Comparison of ENCODE assay signal across 1 cellular context in genomic region chr21:25879203-25879602, GRCh38.
A peak's percentile ranks its signal among the peaks of the same experiment; 100 is the strongest.
TF ChIP-seq lines count a peak whose summit lies in the region.

No MANE protein-coding gene starts in this region.

TF ChIP-seq in HepG2, 621 proteins besides CTCF, POLR2A, EP300 and RAD21 (continued from another document and continues in another):
- TF ChIP-seq ZNF280D (CRISPR knock-in tag; IDR thresholded peaks at IDR 0.05) (no peak), ZNF224 (CRISPR knock-in tag; IDR thresholded peaks at IDR 0.05) (no peak), NFKB2 (CRISPR knock-in tag; IDR thresholded peaks at IDR 0.05; ENCODE audit: borderline replicate concordance) (no peak), ZNF644 (CRISPR knock-in tag; IDR thresholded peaks at IDR 0.05; ENCODE audit: low read depth) (peak; percentile 58; the same call in 1 of the 2 replicates), PAF1 (CRISPR knock-in tag; IDR thresholded peaks at IDR 0.05) (no peak), ZFP1 (CRISPR knock-in tag; IDR thresholded peaks at IDR 0.05) (no peak), CREB3 (CRISPR knock-in tag; IDR thresholded peaks at IDR 0.05) (no peak), MIXL1 (CRISPR knock-in tag; IDR thresholded peaks at IDR 0.05) (peak; percentile 55; the same call in 1 of the 2 replicates), HDAC2 (CRISPR knock-in tag; IDR thresholded peaks at IDR 0.05) (0 out of 2 replicates have a peak, but pooled peaks have one; percentile 39), STAT5B (CRISPR knock-in tag; IDR thresholded peaks at IDR 0.05) (no peak), REXO4 (CRISPR knock-in tag; IDR thresholded peaks at IDR 0.05; ENCODE audit: borderline replicate concordance) (no peak), KMT2B (CRISPR knock-in tag; IDR thresholded peaks at IDR 0.05) (no peak), YEATS2 (CRISPR knock-in tag; IDR thresholded peaks at IDR 0.05; ENCODE audit: borderline replicate concordance) (no peak), POGZ (CRISPR knock-in tag; IDR thresholded peaks at IDR 0.05) (peak; percentile 68), ZNF275 (CRISPR knock-in tag; IDR thresholded peaks at IDR 0.05; ENCODE audit: borderline replicate concordance) (no peak), FOXA3 (CRISPR knock-in tag; IDR thresholded peaks at IDR 0.05) (0 out of 2 replicates have a peak, but pooled peaks have one; percentile 4), KDM4B (CRISPR knock-in tag; IDR thresholded peaks at IDR 0.05) (no peak), ZBTB7B (CRISPR knock-in tag; IDR thresholded peaks at IDR 0.05) (no peak), NCOA2 (CRISPR knock-in tag; IDR thresholded peaks at IDR 0.05) (peak; percentile 69), KDM1A (CRISPR knock-in tag; IDR thresholded peaks at IDR 0.05) (no peak), ZNF468 (CRISPR knock-in tag; IDR thresholded peaks at IDR 0.05) (no peak), NFE2 (CRISPR knock-in tag; IDR thresholded peaks at IDR 0.05) (no peak), ZNF83 (CRISPR knock-in tag; IDR thresholded peaks at IDR 0.05; ENCODE audit: borderline replicate concordance) (no peak), FOXJ3 (CRISPR knock-in tag; IDR thresholded peaks at IDR 0.05; ENCODE audit: borderline replicate concordance) (0 out of 2 replicates have a peak, but pooled peaks have one; percentile 32), SP5 (CRISPR knock-in tag; IDR thresholded peaks at IDR 0.05; ENCODE audit: borderline replicate concordance, low read depth) (0 out of 2 replicates have a peak, but pooled peaks have one; percentile 40), ZMYM4 (CRISPR knock-in tag; IDR thresholded peaks at IDR 0.05) (peak; percentile 69), RELA (CRISPR knock-in tag; IDR thresholded peaks at IDR 0.05) (no peak), ATAD3A (CRISPR knock-in tag; IDR thresholded peaks at IDR 0.05) (no peak), SOX13 (IDR thresholded peaks at IDR 0.05) (no peak), SOX13 (CRISPR knock-in tag; conservative IDR thresholded peaks at IDR 0.05 in 1 of 2, IDR thresholded peaks at IDR 0.05 in 1 of 2) (peak in 1 of 2 experiments; percentile 53; a peak in 2 of 4 replicates), ZFP82 (CRISPR knock-in tag; IDR thresholded peaks at IDR 0.05; ENCODE audit: borderline replicate concordance) (no peak), ZNF572 (CRISPR knock-in tag; IDR thresholded peaks at IDR 0.05) (no peak), ZNF839 (CRISPR knock-in tag; IDR thresholded peaks at IDR 0.05; ENCODE audit: borderline replicate concordance) (no peak), TAF15 (IDR thresholded peaks at IDR 0.05; ENCODE audit: low read depth, low read length, poor library complexity, severe bottlenecking) (no peak), ZNF816 (CRISPR knock-in tag; IDR thresholded peaks at IDR 0.05; ENCODE audit: borderline replicate concordance) (no peak), ZBTB46 (CRISPR knock-in tag; IDR thresholded peaks at IDR 0.05; ENCODE audit: borderline replicate concordance) (peak; percentile 64; the same call in 1 of the 2 replicates), FIP1L1 (IDR thresholded peaks at IDR 0.05; ENCODE audit: borderline replicate concordance, insufficient read depth, low read depth, low read length) (no peak)
- TF ChIP-seq, protein P1, sequence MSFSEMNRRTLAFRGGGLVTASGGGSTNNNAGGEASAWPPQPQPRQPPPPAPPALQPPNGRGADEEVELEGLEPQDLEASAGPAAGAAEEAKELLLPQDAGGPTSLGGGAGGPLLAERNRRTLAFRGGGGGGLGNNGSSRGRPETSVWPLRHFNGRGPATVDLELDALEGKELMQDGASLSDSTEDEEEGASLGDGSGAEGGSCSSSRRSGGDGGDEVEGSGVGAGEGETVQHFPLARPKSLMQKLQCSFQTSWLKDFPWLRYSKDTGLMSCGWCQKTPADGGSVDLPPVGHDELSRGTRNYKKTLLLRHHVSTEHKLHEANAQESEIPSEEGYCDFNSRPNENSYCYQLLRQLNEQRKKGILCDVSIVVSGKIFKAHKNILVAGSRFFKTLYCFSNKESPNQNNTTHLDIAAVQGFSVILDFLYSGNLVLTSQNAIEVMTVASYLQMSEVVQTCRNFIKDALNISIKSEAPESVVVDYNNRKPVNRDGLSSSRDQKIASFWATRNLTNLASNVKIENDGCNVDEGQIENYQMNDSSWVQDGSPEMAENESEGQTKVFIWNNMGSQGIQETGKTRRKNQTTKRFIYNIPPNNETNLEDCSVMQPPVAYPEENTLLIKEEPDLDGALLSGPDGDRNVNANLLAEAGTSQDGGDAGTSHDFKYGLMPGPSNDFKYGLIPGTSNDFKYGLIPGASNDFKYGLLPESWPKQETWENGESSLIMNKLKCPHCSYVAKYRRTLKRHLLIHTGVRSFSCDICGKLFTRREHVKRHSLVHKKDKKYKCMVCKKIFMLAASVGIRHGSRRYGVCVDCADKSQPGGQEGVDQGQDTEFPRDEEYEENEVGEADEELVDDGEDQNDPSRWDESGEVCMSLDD (CRISPR knock-in tag; IDR thresholded peaks at IDR 0.05; ENCODE audit: borderline replicate concordance), result 0 out of 2 replicates have a peak, but pooled peaks have one; percentile 47
- TF ChIP-seq, protein P2, sequence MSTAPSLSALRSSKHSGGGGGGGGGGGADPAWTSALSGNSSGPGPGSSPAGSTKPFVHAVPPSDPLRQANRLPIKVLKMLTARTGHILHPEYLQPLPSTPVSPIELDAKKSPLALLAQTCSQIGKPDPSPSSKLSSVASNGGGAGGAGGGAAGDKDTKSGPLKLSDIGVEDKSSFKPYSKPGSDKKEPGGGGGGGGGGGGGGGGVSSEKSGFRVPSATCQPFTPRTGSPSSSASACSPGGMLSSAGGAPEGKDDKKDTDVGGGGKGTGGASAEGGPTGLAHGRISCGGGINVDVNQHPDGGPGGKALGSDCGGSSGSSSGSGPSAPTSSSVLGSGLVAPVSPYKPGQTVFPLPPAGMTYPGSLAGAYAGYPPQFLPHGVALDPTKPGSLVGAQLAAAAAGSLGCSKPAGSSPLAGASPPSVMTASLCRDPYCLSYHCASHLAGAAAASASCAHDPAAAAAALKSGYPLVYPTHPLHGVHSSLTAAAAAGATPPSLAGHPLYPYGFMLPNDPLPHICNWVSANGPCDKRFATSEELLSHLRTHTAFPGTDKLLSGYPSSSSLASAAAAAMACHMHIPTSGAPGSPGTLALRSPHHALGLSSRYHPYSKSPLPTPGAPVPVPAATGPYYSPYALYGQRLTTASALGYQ (CRISPR knock-in tag; IDR thresholded peaks at IDR 0.05), result no peak
- TF ChIP-seq, protein P3, sequence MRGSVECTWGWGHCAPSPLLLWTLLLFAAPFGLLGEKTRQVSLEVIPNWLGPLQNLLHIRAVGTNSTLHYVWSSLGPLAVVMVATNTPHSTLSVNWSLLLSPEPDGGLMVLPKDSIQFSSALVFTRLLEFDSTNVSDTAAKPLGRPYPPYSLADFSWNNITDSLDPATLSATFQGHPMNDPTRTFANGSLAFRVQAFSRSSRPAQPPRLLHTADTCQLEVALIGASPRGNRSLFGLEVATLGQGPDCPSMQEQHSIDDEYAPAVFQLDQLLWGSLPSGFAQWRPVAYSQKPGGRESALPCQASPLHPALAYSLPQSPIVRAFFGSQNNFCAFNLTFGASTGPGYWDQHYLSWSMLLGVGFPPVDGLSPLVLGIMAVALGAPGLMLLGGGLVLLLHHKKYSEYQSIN (CRISPR knock-in tag; IDR thresholded peaks at IDR 0.05; ENCODE audit: borderline replicate concordance), result no peak
- TF ChIP-seq, protein P4, sequence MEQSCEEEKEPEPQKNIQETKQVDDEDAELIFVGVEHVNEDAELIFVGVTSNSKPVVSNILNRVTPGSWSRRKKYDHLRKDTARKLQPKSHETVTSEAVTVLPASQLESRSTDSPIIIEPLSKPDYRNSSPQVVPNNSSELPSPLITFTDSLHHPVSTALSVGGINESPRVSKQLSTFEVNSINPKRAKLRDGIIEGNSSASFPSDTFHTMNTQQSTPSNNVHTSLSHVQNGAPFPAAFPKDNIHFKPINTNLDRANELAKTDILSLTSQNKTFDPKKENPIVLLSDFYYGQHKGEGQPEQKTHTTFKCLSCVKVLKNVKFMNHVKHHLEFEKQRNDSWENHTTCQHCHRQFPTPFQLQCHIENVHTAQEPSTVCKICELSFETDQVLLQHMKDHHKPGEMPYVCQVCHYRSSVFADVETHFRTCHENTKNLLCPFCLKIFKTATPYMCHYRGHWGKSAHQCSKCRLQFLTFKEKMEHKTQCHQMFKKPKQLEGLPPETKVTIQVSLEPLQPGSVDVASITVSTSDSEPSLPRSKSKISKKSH (CRISPR knock-in tag; IDR thresholded peaks at IDR 0.05; ENCODE audit: borderline replicate concordance), result no peak
- TF ChIP-seq, protein P5, sequence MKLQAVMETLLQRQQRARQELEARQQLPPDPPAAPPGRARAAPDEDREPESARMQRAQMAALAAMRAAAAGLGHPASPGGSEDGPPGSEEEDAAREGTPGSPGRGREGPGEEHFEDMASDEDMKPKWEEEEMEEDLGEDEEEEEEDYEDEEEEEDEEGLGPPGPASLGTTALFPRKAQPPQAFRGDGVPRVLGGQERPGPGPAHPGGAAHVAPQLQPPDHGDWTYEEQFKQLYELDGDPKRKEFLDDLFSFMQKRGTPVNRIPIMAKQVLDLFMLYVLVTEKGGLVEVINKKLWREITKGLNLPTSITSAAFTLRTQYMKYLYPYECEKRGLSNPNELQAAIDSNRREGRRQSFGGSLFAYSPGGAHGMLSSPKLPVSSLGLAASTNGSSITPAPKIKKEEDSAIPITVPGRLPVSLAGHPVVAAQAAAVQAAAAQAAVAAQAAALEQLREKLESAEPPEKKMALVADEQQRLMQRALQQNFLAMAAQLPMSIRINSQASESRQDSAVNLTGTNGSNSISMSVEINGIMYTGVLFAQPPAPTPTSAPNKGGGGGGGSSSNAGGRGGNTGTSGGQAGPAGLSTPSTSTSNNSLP (IDR thresholded peaks at IDR 0.05; ENCODE audit: low read depth, low read length), result no peak
- TF ChIP-seq, protein P6, sequence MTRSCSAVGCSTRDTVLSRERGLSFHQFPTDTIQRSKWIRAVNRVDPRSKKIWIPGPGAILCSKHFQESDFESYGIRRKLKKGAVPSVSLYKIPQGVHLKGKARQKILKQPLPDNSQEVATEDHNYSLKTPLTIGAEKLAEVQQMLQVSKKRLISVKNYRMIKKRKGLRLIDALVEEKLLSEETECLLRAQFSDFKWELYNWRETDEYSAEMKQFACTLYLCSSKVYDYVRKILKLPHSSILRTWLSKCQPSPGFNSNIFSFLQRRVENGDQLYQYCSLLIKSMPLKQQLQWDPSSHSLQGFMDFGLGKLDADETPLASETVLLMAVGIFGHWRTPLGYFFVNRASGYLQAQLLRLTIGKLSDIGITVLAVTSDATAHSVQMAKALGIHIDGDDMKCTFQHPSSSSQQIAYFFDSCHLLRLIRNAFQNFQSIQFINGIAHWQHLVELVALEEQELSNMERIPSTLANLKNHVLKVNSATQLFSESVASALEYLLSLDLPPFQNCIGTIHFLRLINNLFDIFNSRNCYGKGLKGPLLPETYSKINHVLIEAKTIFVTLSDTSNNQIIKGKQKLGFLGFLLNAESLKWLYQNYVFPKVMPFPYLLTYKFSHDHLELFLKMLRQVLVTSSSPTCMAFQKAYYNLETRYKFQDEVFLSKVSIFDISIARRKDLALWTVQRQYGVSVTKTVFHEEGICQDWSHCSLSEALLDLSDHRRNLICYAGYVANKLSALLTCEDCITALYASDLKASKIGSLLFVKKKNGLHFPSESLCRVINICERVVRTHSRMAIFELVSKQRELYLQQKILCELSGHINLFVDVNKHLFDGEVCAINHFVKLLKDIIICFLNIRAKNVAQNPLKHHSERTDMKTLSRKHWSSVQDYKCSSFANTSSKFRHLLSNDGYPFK (CRISPR knock-in tag; IDR thresholded peaks at IDR 0.05; ENCODE audit: borderline replicate concordance), result no peak
